Comparison of ENCODE assay signal across 8 cellular contexts in the genomic region with DNA sequence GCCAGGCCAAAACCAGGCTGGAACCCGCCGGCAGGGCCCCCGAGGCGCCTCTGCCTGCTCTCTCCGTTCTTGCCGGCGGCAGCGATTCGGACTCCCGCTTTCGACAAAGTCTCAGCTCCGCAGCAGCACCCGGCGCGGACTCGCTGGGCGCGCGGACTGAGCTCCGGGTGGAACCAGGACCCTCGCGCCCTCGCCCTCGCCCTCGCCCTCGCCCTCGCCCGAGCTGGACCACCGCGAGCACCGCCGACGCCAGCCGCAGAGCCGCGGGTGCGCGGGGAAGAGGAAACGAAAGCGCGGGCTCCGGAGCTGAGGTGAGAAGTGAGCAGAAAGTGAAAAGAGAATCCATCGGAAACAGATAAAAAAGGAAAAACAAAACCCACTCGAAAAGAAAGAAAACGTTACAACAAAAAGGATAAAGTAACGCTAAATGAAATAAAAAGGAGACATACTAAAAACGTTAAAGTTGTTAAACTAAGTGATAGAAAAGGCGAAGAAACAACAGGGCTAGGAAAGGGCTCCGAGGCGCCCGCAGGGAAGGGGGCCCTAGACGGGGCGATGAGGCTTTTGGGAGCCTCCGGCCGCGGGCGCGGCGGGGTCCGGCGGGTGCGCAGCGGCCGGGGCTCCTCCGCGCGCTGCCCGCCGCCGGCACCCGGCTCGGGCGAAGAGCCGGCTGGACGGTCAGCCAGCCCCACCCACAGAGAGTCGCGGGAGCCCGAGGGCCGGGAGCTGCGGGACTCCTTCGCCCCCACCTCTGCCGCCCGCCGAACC.
DNase-seq lines count a peak whose midpoint lies in the region; FAIRE-seq and TF ChIP-seq lines count a peak whose summit lies in the region.

No MANE protein-coding gene starts in this region.

- no peak overlapping the region for H3K27ac Mint-ChIP-seq in glutamatergic neuron (ENCODE audit: unreplicated experiment)

- DNase-seq in GM12892 (ENCODE audit: insufficient read length) = peak; percentile 34
- DNase-seq in glutamatergic neuron = peak; percentile 61
- DNase-seq in skeletal muscle cell (ENCODE audit: low read depth) = no peak
- no peak for DNase-seq in NK-92 (lab: John Stamatoyannopoulos, UW; ENCODE audit: unreplicated experiment)
- DNase-seq in urothelium cell line (ENCODE audit: low spot score) = no peak
- DNase-seq in GF-D8 (lab: John Stamatoyannopoulos, UW) = no peak
- no peak for DNase-seq in COR-L47 (lab: John Stamatoyannopoulos, UW)

- TF ChIP-seq POLR2A in GM12892 (IDR thresholded peaks at IDR 0.05; ENCODE audit: low read depth, low read length) = no peak

- peak overlapping the region; percentile 40 for H3K4me3 ChIP-seq in WI38 (ENCODE audit: low read depth, low read length)
- peak overlapping the region; percentile 11 for H3K4me3 ChIP-seq in skeletal muscle cell (ENCODE audit: low read depth, low read length)

- H3K4me3 Mint-ChIP-seq in glutamatergic neuron (ENCODE audit: unreplicated experiment) = peak overlapping the region; percentile 90

- peak; percentile 5 for FAIRE-seq in GM12892 (lab: Jason Lieb, UNC)
- no peak for FAIRE-seq in urothelium cell line (lab: Jason Lieb, UNC)

- peaks cover 24% of the 10 kb centered on the region for H3K4me1 Mint-ChIP-seq in glutamatergic neuron (ENCODE audit: low read depth, unreplicated experiment)

- peaks cover 37% of the 10 kb centered on the region for H3K27me3 Mint-ChIP-seq in glutamatergic neuron (ENCODE audit: unreplicated experiment)

- TF ChIP-seq CTCF in WI38 (IDR thresholded peaks at IDR 0.05; ENCODE audit: low read depth, low read length) = no peak
- no peak for TF ChIP-seq CTCF in glutamatergic neuron (IDR thresholded peaks at IDR 0.05; ENCODE audit: partially characterized antibody, unreplicated experiment)

- no peaks in the 10 kb centered on the region for H3K36me3 Mint-ChIP-seq in glutamatergic neuron (ENCODE audit: unreplicated experiment)

- H3K9me3 Mint-ChIP-seq in glutamatergic neuron (ENCODE audit: unreplicated experiment) = peaks cover 12% of the 10 kb centered on the region

Comparison
In these comparisons a context has a peak if more than half of its experiments do, and no peak if none do; other contexts are left out.
1. DNase-seq: peak in GM12892 (single experiment) and glutamatergic neuron (single experiment); none in skeletal muscle cell (single experiment), NK-92 (single experiment), urothelium cell line (single experiment), GF-D8 (single experiment) and COR-L47 (single experiment).